33 cellular contexts compared by ENCODE assay signal in the genomic region with DNA sequence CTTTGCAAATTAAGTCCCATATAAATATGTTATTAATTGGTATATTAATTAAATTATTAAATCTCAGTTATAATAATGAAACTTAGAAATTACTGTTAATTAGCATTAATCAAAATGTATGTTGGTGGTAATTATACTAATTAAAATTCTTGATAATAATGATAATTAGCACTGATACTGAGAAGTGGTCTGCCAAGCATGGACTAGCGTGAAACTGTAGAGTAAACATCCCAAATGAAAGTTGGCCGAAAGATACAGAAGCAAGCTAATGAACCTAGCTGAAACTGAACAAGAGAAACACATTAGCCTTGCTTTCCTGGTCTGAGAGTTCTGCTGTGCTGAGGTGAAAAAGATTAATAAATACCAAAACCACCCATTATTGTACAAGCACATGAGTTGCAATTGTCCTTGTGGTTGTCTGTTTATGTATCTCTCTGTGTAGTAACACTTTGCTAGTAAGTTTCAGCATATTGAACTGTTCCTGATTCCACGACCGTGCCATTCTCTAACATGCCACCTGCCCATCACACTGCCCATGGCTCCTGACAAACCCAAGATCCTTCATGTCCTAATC.
"Had no signal": no experiment of that assay in that cellular context is flagged by ENCODE, and none has a peak within 500 bp of the region (broad histone marks: within the 10 kb centered on the region; RNA-seq: fewer than 3 reads in every experiment).

No MANE protein-coding gene starts in this region.

- H3K36me3 ChIP-seq: adrenal gland, ascending aorta, brain microvascular endothelial cell, breast epithelium, cardiac muscle cell had no signal

- DNase-seq: activated effector memory CD4-positive, alpha-beta T cell treated with anti-CD3 and anti-CD28 coated beads, Interleukin-2, amount 50 U/mL, for 16 hours; activated effector memory CD4-positive, alpha-beta T cell treated with Interleukin-2 at 50 U/mL for 16 hours; activated gamma-delta T cell; activated gamma-delta T cell treated with Interleukin-2 at 50 U/mL for 16 hours; activated naive CD4-positive, alpha-beta T cell; activated naive CD4-positive, alpha-beta T cell treated with anti-CD3 and anti-CD28 coated beads for 36 hours; activated naive CD4-positive, alpha-beta T cell treated with anti-CD3 and anti-CD28 coated beads, Interleukin-2, amount 10 ng/mL, durations not matched to agents 7 days and 5 days; activated naive CD4-positive, alpha-beta T cell treated with anti-CD3 and anti-CD28 coated beads, Interleukin-2, amount 50 U/mL, for 16 hours; activated naive CD4-positive, alpha-beta T cell treated with Interleukin-2 at 50 U/mL for 16 hours; activated naive CD8-positive, alpha-beta T cell treated with anti-CD3 and anti-CD28 coated beads for 36 hours; activated naive CD8-positive, alpha-beta T cell treated with anti-CD3 and anti-CD28 coated beads, Interleukin-2, amount 10 ng/mL, durations not matched to agents 7 days and 5 days; activated naive CD8-positive, alpha-beta T cell treated with anti-CD3 and anti-CD28 coated beads, Interleukin-2, amount 50 U/mL, for 24 hours; activated T-cell treated with anti-CD3 and anti-CD28 coated beads, Interleukin-2, amount 50 U/mL, for 1 hour; activated T-cell treated with anti-CD3 and anti-CD28 coated beads, Interleukin-2, amount 50 U/mL, for 24 hours; activated T-cell treated with anti-CD3 and anti-CD28 coated beads, Interleukin-2, amount 50 U/mL, for 4 hours; activated T-cell treated with anti-CD3 and anti-CD28 coated beads, Interleukin-2, amount 50 U/mL, for 48 hours; activated T-cell treated with anti-CD3 and anti-CD28 coated beads, Interleukin-2, amount 50 U/mL, for 72 hours; adrenal gland; amniotic stem cell; amygdala; anterior cingulate cortex; aorta; body of pancreas; brain microvascular endothelial cell; caudate nucleus; central memory CD4-positive, alpha-beta T cell; cerebellar nuclear complex had no signal

- H3K4me3 ChIP-seq: adrenal gland, ascending aorta, body of pancreas, breast epithelium, cardiac muscle cell had no signal

- H3K9me3 ChIP-seq: body of pancreas had no signal

- H3K4me1 ChIP-seq: adrenal gland, ascending aorta, body of pancreas, breast epithelium had no signal

- ATAC-seq: activated naive CD4-positive, alpha-beta T cell treated with anti-CD3 and anti-CD28 coated beads, Interleukin-2, amount 50 U/mL, for 72 hours; activated naive CD8-positive, alpha-beta T cell treated with anti-CD3 and anti-CD28 coated beads, Interleukin-2, amount 50 U/mL, for 24 hours; activated T-cell treated with anti-CD3 and anti-CD28 coated beads, Interleukin-2, amount 50 U/mL, for 4 hours; activated T-cell treated with anti-CD3 and anti-CD28 coated beads, Interleukin-2, amount 50 U/mL, for 72 hours; activated T-helper 17 cell treated with anti-CD3 and anti-CD28 coated beads, Interleukin-2, amount 50 U/mL, for 72 hours; body of pancreas had no signal

- FAIRE-seq: astrocyte had no signal

- H3K27me3 ChIP-seq: adrenal gland, ascending aorta, body of pancreas, brain microvascular endothelial cell, breast epithelium, cardiac muscle cell had no signal

- H3K27ac ChIP-seq: adrenal gland, ascending aorta, body of pancreas, brain microvascular endothelial cell, breast epithelium, cardiac muscle cell had no signal
